Comparison of ENCODE assay signal across 29 cellular contexts in genomic region chr2:13137679-13138078, GRCh38.
"Had no signal": no experiment of that assay in that cellular context is flagged by ENCODE, and none has a peak within 500 bp of the region (broad histone marks: within the 10 kb centered on the region; RNA-seq: fewer than 3 reads in every experiment).

No MANE protein-coding gene starts in this region.

- H3K27ac Mint-ChIP-seq: stimulated activated effector memory CD8-positive, alpha-beta T cell treated with anti-CD3 and anti-CD28 coated beads, Interleukin-12 subunit alpha, Interleukin-12 subunit beta, amount 100 ng/mL, for 72 hours; stimulated activated memory B cell treated with anti-CD40 and anti-IgM and Interleukin-4, amounts not matched to agents 10 μg/mL and 1 μg/mL and 100 μg/mL, for 72 hours; stimulated activated naive B cell treated with anti-CD40 and anti-IgM and Interleukin-4, amounts not matched to agents 10 μg/mL and 1 μg/mL and 100 μg/mL, for 72 hours; stimulated activated naive CD8-positive, alpha-beta T cell treated with anti-CD3 and anti-CD28 coated beads, Interleukin-15, amount 100 ng/mL, for 72 hours; stimulated activated naive CD8-positive, alpha-beta T cell treated with anti-CD3 and anti-CD28 coated beads, Interleukin-15, Interleukin-2, amounts not matched to agents 100 ng/mL and 50 ng/mL, for 24 hours; type B pancreatic cell had no signal

- H3K27me3 Mint-ChIP-seq: stimulated activated memory B cell treated with anti-CD40 and anti-IgM and Interleukin-4, amounts not matched to agents 10 μg/mL and 1 μg/mL and 100 μg/mL, for 72 hours; stimulated activated naive B cell treated with anti-CD40 and anti-IgM and Interleukin-4, amounts not matched to agents 10 μg/mL and 1 μg/mL and 100 μg/mL, for 72 hours; type B pancreatic cell had no signal

- H3K4me3 ChIP-seq: stomach, suprapubic skin, testis, thoracic aorta, thyroid gland, tibial artery, tibial nerve, transverse colon, upper lobe of left lung, upper lobe of right lung, uterus, vagina had no signal

- H3K9me3 ChIP-seq: stomach, suprapubic skin, testis, thoracic aorta, thyroid gland, tibial artery, tibial nerve, transverse colon, upper lobe of left lung, upper lobe of right lung, uterus, vagina had no signal

- H3K36me3 Mint-ChIP-seq: stimulated activated effector memory CD8-positive, alpha-beta T cell treated with anti-CD3 and anti-CD28 coated beads, Interleukin-12 subunit alpha, Interleukin-12 subunit beta, amount 100 ng/mL, for 72 hours; stimulated activated memory B cell treated with anti-CD40 and anti-IgM and Interleukin-4, amounts not matched to agents 10 μg/mL and 1 μg/mL and 100 μg/mL, for 72 hours; stimulated activated naive B cell treated with anti-CD40 and anti-IgM and Interleukin-4, amounts not matched to agents 10 μg/mL and 1 μg/mL and 100 μg/mL, for 72 hours; type B pancreatic cell had no signal

- H3K4me3 Mint-ChIP-seq: stimulated activated effector memory CD8-positive, alpha-beta T cell treated with anti-CD3 and anti-CD28 coated beads, Interleukin-12 subunit alpha, Interleukin-12 subunit beta, amount 100 ng/mL, for 72 hours; stimulated activated memory B cell treated with anti-CD40 and anti-IgM and Interleukin-4, amounts not matched to agents 10 μg/mL and 1 μg/mL and 100 μg/mL, for 72 hours; stimulated activated naive B cell treated with anti-CD40 and anti-IgM and Interleukin-4, amounts not matched to agents 10 μg/mL and 1 μg/mL and 100 μg/mL, for 72 hours; stimulated activated naive CD8-positive, alpha-beta T cell treated with anti-CD3 and anti-CD28 coated beads, Interleukin-15, amount 100 ng/mL, for 72 hours; stimulated activated naive CD8-positive, alpha-beta T cell treated with anti-CD3 and anti-CD28 coated beads, Interleukin-15, Interleukin-2, amounts not matched to agents 100 ng/mL and 50 ng/mL, for 24 hours; type B pancreatic cell had no signal

- ATAC-seq: stimulated activated effector memory CD8-positive, alpha-beta T cell treated with anti-CD3 and anti-CD28 coated beads, Interleukin-12 subunit alpha, Interleukin-12 subunit beta, amount 100 ng/mL, for 72 hours; stimulated activated memory B cell treated with anti-CD40 and anti-IgM and Interleukin-4, amounts not matched to agents 10 μg/mL and 1 μg/mL and 100 μg/mL, for 72 hours; stimulated activated naive B cell treated with anti-CD40 and anti-IgM and Interleukin-4, amounts not matched to agents 10 μg/mL and 1 μg/mL and 100 μg/mL, for 72 hours; stimulated activated naive CD8-positive, alpha-beta T cell treated with anti-CD3 and anti-CD28 coated beads, Interleukin-15, amount 100 ng/mL, for 72 hours; stimulated activated naive CD8-positive, alpha-beta T cell treated with anti-CD3 and anti-CD28 coated beads, Interleukin-15, Interleukin-2, amounts not matched to agents 100 U/mL and 50 U/mL, for 24 hours; upper lobe of right lung had no signal

- DNase-seq: stimulated activated CD4-positive, alpha-beta T cell treated with anti-CD3 and anti-CD28 coated beads, Interleukin-2, amount 100 ng/mL, for 48 hours; stimulated activated CD4-positive, alpha-beta T cell treated with anti-CD3 and anti-CD28 coated beads, Interleukin-4, amount 100 ng/mL, for 1 hour; stimulated activated CD4-positive, alpha-beta T cell treated with anti-CD3 and anti-CD28 coated beads, Interleukin-4, amount 100 ng/mL, for 24 hours; stimulated activated CD4-positive, alpha-beta T cell treated with anti-CD3 and anti-CD28 coated beads, Interleukin-4, amount 100 ng/mL, for 4 hours; stimulated activated CD8-positive, alpha-beta memory T cell treated with anti-CD3 and anti-CD28 coated beads, Interleukin-4, amount 100 ng/mL, for 48 hours; stimulated activated naive B cell treated with anti-CD40 and anti-IgM and Interleukin-4, amounts not matched to agents 10 μg/mL and 1 μg/mL and 100 μg/mL, for 72 hours; stimulated activated naive CD4-positive, alpha-beta T cell; stimulated activated naive CD4-positive, alpha-beta T cell treated with Interleukin-2 at 50 U/mL for 16 hours; stimulated activated naive CD8-positive, alpha-beta T cell treated with anti-CD3 and anti-CD28 coated beads, Interleukin-15, amount 100 ng/mL, for 72 hours; stimulated activated naive CD8-positive, alpha-beta T cell treated with anti-CD3 and anti-CD28 coated beads, Interleukin-15, Interleukin-2, amounts not matched to agents 100 U/mL and 50 U/mL, for 24 hours; stomach; substantia nigra; testis; thyroid gland; tibial artery; transverse colon; trophoblast cell; upper lobe of left lung; upper lobe of right lung; uterus had no signal

- H3K4me1 Mint-ChIP-seq: stimulated activated effector memory CD8-positive, alpha-beta T cell treated with anti-CD3 and anti-CD28 coated beads, Interleukin-12 subunit alpha, Interleukin-12 subunit beta, amount 100 ng/mL, for 72 hours; stimulated activated memory B cell treated with anti-CD40 and anti-IgM and Interleukin-4, amounts not matched to agents 10 μg/mL and 1 μg/mL and 100 μg/mL, for 72 hours; stimulated activated naive B cell treated with anti-CD40 and anti-IgM and Interleukin-4, amounts not matched to agents 10 μg/mL and 1 μg/mL and 100 μg/mL, for 72 hours; stimulated activated naive CD8-positive, alpha-beta T cell treated with anti-CD3 and anti-CD28 coated beads, Interleukin-15, amount 100 ng/mL, for 72 hours had no signal

- H3K27ac ChIP-seq: stomach, suprapubic skin, testis, thoracic aorta, thyroid gland, tibial artery, tibial nerve, transverse colon, upper lobe of left lung, upper lobe of right lung, uterus, vagina had no signal

- H3K4me1 ChIP-seq: stomach, suprapubic skin, thyroid gland, tibial artery, tibial nerve, transverse colon, upper lobe of left lung, upper lobe of right lung, uterus, vagina had no signal

- FAIRE-seq: urothelium cell line had no signal

- H3K36me3 ChIP-seq: stomach, suprapubic skin, thoracic aorta, thyroid gland, tibial artery, tibial nerve, transverse colon, upper lobe of left lung, upper lobe of right lung, uterus, vagina had no signal

- H3K27me3 ChIP-seq: stomach, suprapubic skin, testis, thyroid gland, tibial artery, tibial nerve, transverse colon, upper lobe of left lung, upper lobe of right lung, uterus, vagina had no signal
